1 cellular context compared by ENCODE assay signal in genomic region chr4:93718233-93718632, GRCh38.
TF ChIP-seq lines count a peak whose summit lies in the region.

No MANE protein-coding gene starts in this region.

TF ChIP-seq in GM12878, 131 proteins besides CTCF, POLR2A, EP300 and RAD21 (continued from another document):
- no peak for TF ChIP-seq SKIL (IDR thresholded peaks at IDR 0.05; ENCODE audit: low read depth, poor library complexity, severe bottlenecking)
- peak; percentile 55; the same call in 1 of the 2 replicates for TF ChIP-seq ATF7 (IDR thresholded peaks at IDR 0.05; ENCODE audit: low read depth)
- no peak for TF ChIP-seq NR2F1 (conservative IDR thresholded peaks at IDR 0.05)
- TF ChIP-seq RB1 (IDR thresholded peaks at IDR 0.05; ENCODE audit: borderline replicate concordance), result no peak
